Comparison of ENCODE assay signal across 8 cellular contexts in the genomic region with DNA sequence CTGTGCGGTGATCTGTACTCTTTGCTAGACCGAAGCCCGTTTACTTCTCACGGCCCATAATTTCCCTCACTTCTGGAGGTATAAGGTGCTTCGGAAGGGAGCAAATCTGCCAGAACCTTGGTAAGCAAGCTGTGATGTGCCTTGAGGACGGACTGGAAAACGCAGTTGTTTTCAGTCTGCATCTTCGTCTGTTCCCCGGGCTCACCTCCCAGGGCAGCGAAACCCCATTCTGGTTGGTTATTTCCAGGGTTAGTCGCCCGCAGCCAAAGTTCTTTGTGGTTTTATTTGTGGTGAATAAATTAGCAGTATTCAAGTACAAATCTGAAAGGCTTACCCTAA. TPM values are rescaled to one million over a fixed set of nuclear protein-coding genes. Genes with fewer than 3 reads are reported as not detected.
A peak's percentile ranks its signal among the peaks of the same experiment; 100 is the strongest.
DNase-seq lines count a peak whose midpoint lies in the region; ATAC-seq, FAIRE-seq and TF ChIP-seq lines count a peak whose summit lies in the region.

No MANE protein-coding gene starts in this region.

- TF ChIP-seq CTCF in VCaP (conservative IDR thresholded peaks at IDR 0.05): no peak
- no peak for TF ChIP-seq CTCF in fibroblast of mammary gland (conservative IDR thresholded peaks at IDR 0.05; ENCODE audit: control insufficient read depth, insufficient read depth, low read depth, low read length)
- no peak for TF ChIP-seq CTCF in pancreas (IDR thresholded peaks at IDR 0.05)

- peak overlapping the region; percentile 92 for H3K27ac ChIP-seq in VCaP
- peak overlapping the region; percentile 39 to 88 (median 76) for H3K27ac ChIP-seq in pancreas

- no peaks in the 10 kb centered on the region for H3K27me3 ChIP-seq in pancreas

- intact Hi-C loops in pancreas (cut with DNase I): no loop called here

- peak overlapping the region; percentile 82 for H3K4me3 ChIP-seq in fibroblast of mammary gland (ENCODE audit: control insufficient read depth, low read depth, low read length)
- H3K4me3 ChIP-seq in pancreas: peak overlapping the region; percentile 54 to 84 (median 73)

- H3K36me3 ChIP-seq in pancreas: peaks cover 0 to 15% (median 3%) of the 10 kb centered on the region in 3 donors

- H3K9me3 ChIP-seq in pancreas: no peaks in the 10 kb centered on the region

- peak in 2 of 3 experiments; percentile 2 to 9 for DNase-seq in stimulated activated CD4-positive, alpha-beta T cell treated with anti-CD3 and anti-CD28 coated beads, TNF-alpha, amount 100 ng/mL, for 4 hours (ENCODE audit: low read depth in 3 of 3)
- DNase-seq in stimulated activated CD4-positive, alpha-beta T cell treated with anti-CD3 and anti-CD28 coated beads, Interleukin-12 subunit alpha, Interleukin-12 subunit beta, amount 100 ng/mL, for 4 hours: no peak
- peak; percentile 16 for DNase-seq in fibroblast of mammary gland (ENCODE audit: low read depth)
- no peak for DNase-seq in pancreas
- DNase-seq in HK-2 (ENCODE audit: unreplicated experiment): no peak
- DNase-seq in hippocampal formation (lab: John Stamatoyannopoulos, UW): no peak

- 0% methylated on average over 12 of the region's 12 CpGs for WGBS in pancreas, 2 donors

- no peak for FAIRE-seq in pancreas (lab: Jason Lieb, UNC)

- peaks cover 9 to 16% (median 11%) of the 10 kb centered on the region in 3 donors for H3K4me1 ChIP-seq in pancreas

- ATAC-seq in HG03135 (IDR thresholded peaks at IDR 0.05; ENCODE audit: unreplicated experiment) (peak; percentile 35), pancreas (peak in 3 of 4 donors; percentile 14 to 41 (median 37))

RNA-seq across cellular contexts. Expression of gene RAMAC, which starts 0.4 kb away (rescaled TPM):
- 10 to 100 TPM in 2 of 6 donors, 1 to 10 TPM in 4; 7.0 to 12.7 (median 9.0) TPM for total RNA-seq in pancreas
- 10 to 100 TPM in 1 of 2 donors, 1 to 10 TPM in 1; 9.9 to 15.5 TPM for polyA plus RNA-seq in pancreas

RNA-seq across cellular contexts. Expression of gene C15orf40, which starts 25.0 kb away (rescaled TPM):
- total RNA-seq in pancreas: 10 to 100 TPM in 3 of 6 donors, 1 to 10 TPM in 3; 6.4 to 12.0 (median 10.2) TPM
- polyA plus RNA-seq in pancreas: 10 to 100 TPM in 1 of 2 donors, 1 to 10 TPM in 1; 8.7 to 19.0 TPM

RNA-seq across cellular contexts. Expression of gene HOMER2, which starts 33.9 kb away (rescaled TPM):
- total RNA-seq in pancreas: 100 to 1,000 TPM in 5 of 6 donors, 10 to 100 TPM in 1; 82.1 to 180 (median 147) TPM
- polyA plus RNA-seq in pancreas: 10 to 100 TPM; 76.8 to 92.2 TPM

Comparison
In these comparisons a context has a peak if more than half of its experiments do, and no peak if none do; other contexts are left out.
1. DNase-seq: peak in stimulated activated CD4-positive, alpha-beta T cell treated with anti-CD3 and anti-CD28 coated beads, TNF-alpha, amount 100 ng/mL, for 4 hours (2 of 3) and fibroblast of mammary gland (single experiment); none in stimulated activated CD4-positive, alpha-beta T cell treated with anti-CD3 and anti-CD28 coated beads, Interleukin-12 subunit alpha, Interleukin-12 subunit beta, amount 100 ng/mL, for 4 hours (single experiment), pancreas (0 of 6), HK-2 (single experiment) and hippocampal formation (0 of 2).